11 cellular contexts compared by ENCODE assay signal in genomic region chr1:206924549-206925115, GRCh38. TPM values are rescaled to one million over a fixed set of nuclear protein-coding genes. Genes with fewer than 3 reads are reported as not detected.
DNase-seq lines count a peak whose midpoint lies in the region; ATAC-seq lines count a peak whose summit lies in the region.
"Had no signal": no experiment of that assay in that cellular context is flagged by ENCODE, and none has a peak within 500 bp of the region (broad histone marks: within the 10 kb centered on the region; RNA-seq: fewer than 3 reads in every experiment).

No MANE protein-coding gene starts in this region.

- H3K4me1 ChIP-seq in GM23248 (ENCODE audit: insufficient read depth): no peaks in the 10 kb centered on the region
- H3K4me1 ChIP-seq: esophagus muscularis mucosa had no signal

- H3K27me3 ChIP-seq in GM23248 (replicated peaks; ENCODE audit: insufficient read depth): no peaks in the 10 kb centered on the region
- H3K27me3 ChIP-seq: esophagus muscularis mucosa had no signal

- no peak overlapping the region for H3K27ac ChIP-seq in GM23248
- H3K27ac ChIP-seq: esophagus muscularis mucosa had no signal

- no peaks in the 10 kb centered on the region for H3K79me2 ChIP-seq in GM23248 (ENCODE audit: insufficient read depth)

- H3K9ac ChIP-seq in GM23248: no peak overlapping the region

- H3K36me3 Mint-ChIP-seq in T-cell: peaks cover 13% of the 10 kb centered on the region

- WGBS in GM23248 (ENCODE audit: low coverage in 1 of 2, low lambda C conversion rate in 2 of 2, missing lambda C conversion rate in 2 of 2), 2 experiments: 62 to 69% methylated on average over 9 to 10 of the region's 10 CpGs

- no peak overlapping the region for H2AFZ ChIP-seq in GM23248

- CTCF ChIA-PET in T-cell (lab: Charles Lee): interaction anchor here in 1 of 2 donors (0.6 to 4.6 kb wide), 5 partner anchors 9 to 885 kb away, joined by 3 to 33 read pairs (median 4); no protein-coding TSS in a partner anchor

- no peaks in the 10 kb centered on the region for H3F3A ChIP-seq in GM23248 (ENCODE audit: insufficient read depth)

- intact Hi-C loops in posterior vena cava (cut with DNase I): no loop called here

- DNase-seq in posterior vena cava (ENCODE audit: low spot score): peak; percentile 26
- no peak for DNase-seq in iPS-NIHi7 (ENCODE audit: extremely low spot score)
- no peak for DNase-seq in T-cell
- no peak for DNase-seq in globus pallidus (ENCODE audit: low spot score)
- DNase-seq in GM23248: no peak
- DNase-seq: NCI-H1436 had no signal

- POLR2A ChIA-PET in T-cell (lab: Charles Lee): interaction anchor here in 1 of 2 donors (0.6 kb wide), 1 partner anchor 303 kb away, joined by 3 read pairs; no protein-coding TSS in a partner anchor

- no peak overlapping the region for H3K4me3 Mint-ChIP-seq in T-cell

- H3K9me3 ChIP-seq in GM23248 (ENCODE audit: low read depth): no peaks in the 10 kb centered on the region
- H3K9me3 ChIP-seq: esophagus muscularis mucosa had no signal

- H3K9me3 Mint-ChIP-seq in T-cell: no peaks in the 10 kb centered on the region

- no peak overlapping the region for H3K4me3 ChIP-seq in GM23248
- H3K4me3 ChIP-seq: esophagus muscularis mucosa had no signal

- in situ Hi-C loops in GM23248 (cut with MboI): no loop called here

- no peaks in the 10 kb centered on the region for H3K9me2 ChIP-seq in GM23248 (ENCODE audit: insufficient read depth)

- H4K20me1 ChIP-seq in GM23248 (ENCODE audit: insufficient read depth): no peaks in the 10 kb centered on the region

- H3K4me1 Mint-ChIP-seq in T-cell: peaks cover 27 to 32% (median 30%) of the 10 kb centered on the region in 3 donors

- no peak overlapping the region for H3K4me2 ChIP-seq in GM23248 (ENCODE audit: unreplicated experiment)

- no peaks in the 10 kb centered on the region for H3K36me3 ChIP-seq in GM23248 (ENCODE audit: low read depth)
- H3K36me3 ChIP-seq: esophagus muscularis mucosa had no signal

- ATAC-seq in GM18858 (IDR thresholded peaks at IDR 0.05; ENCODE audit: unreplicated experiment): peak; percentile 14
- peak; percentile 11 for ATAC-seq in GM21619 (IDR thresholded peaks at IDR 0.05; ENCODE audit: unreplicated experiment)
- peak; percentile 3 for ATAC-seq in HG03457 (IDR thresholded peaks at IDR 0.05; ENCODE audit: unreplicated experiment)
- ATAC-seq in T-cell (replicated peaks in 1 of 4): no peak

- no peak overlapping the region for H3K27ac Mint-ChIP-seq in T-cell

- no peaks in the 10 kb centered on the region for H3K27me3 Mint-ChIP-seq in T-cell

RNA-seq across cellular contexts. Expression of gene FCMR, which starts 2.9 kb away (rescaled TPM):
- total RNA-seq in posterior vena cava (1 to 10 TPM; 1.4 to 3.3 TPM), T-cell (100 to 1,000 TPM; 275 to 576 (median 453) TPM)
- 1.2 TPM in 1 of 2 replicates, not detected in the other for total RNA-seq in GM23248 (2014; rRNA removed; shearing (Covaris generic))
- polyA plus RNA-seq in GM23248 (2016; fragmentation: Nextera tagmentation; extraction: Ambion mirVana): 0.94 and 2.3 TPM in 2 replicates

RNA-seq across cellular contexts. Expression of gene PIGR, which starts 21.6 kb away (rescaled TPM):
- total RNA-seq in posterior vena cava (under 1 TPM; 0.33 to 0.79 TPM), T-cell (1 to 10 TPM in 3 of 5 donors, not detected in 2; 2.7 to 6.7 (median 3.2) TPM)
- total RNA-seq in GM23248 (2014; rRNA removed; shearing (Covaris generic)): not detected in 2 replicates
- not detected in 2 replicates for polyA plus RNA-seq in GM23248 (2016; fragmentation: Nextera tagmentation; extraction: Ambion mirVana)
- total RNA-seq: T-helper 2 cell treated with Interferon-gamma antibody and Interleukin-4, amounts not matched to agents 100 ng/mL and 5 ng/mL, for 36 hours had no signal

RNA-seq across cellular contexts. Expression of gene IL24, which starts 27.4 kb away (rescaled TPM):
- total RNA-seq in posterior vena cava (not detected), T-cell (under 1 TPM in 2 of 5 donors, not detected in 3; 0.18 to 0.22 TPM)
- total RNA-seq in GM23248 (2014; rRNA removed; shearing (Covaris generic)): 2.4 TPM in 1 of 2 replicates, not detected in the other
- polyA plus RNA-seq in GM23248 (2016; fragmentation: Nextera tagmentation; extraction: Ambion mirVana): 0.49 and 0.52 TPM in 2 replicates

RNA-seq across cellular contexts. Expression of gene FCAMR, which starts 45.6 kb away (rescaled TPM):
- total RNA-seq in posterior vena cava (not detected), T-cell (not detected)
- not detected in 2 replicates for total RNA-seq in GM23248 (2014; rRNA removed; shearing (Covaris generic))
- not detected in 2 replicates for polyA plus RNA-seq in GM23248 (2016; fragmentation: Nextera tagmentation; extraction: Ambion mirVana)
- total RNA-seq: esophagus muscularis mucosa had no signal

RNA-seq across cellular contexts. Expression of gene IL20, which starts 59.2 kb away (rescaled TPM):
- not detected for total RNA-seq in posterior vena cava
- not detected for total RNA-seq in T-cell
- total RNA-seq in GM23248 (2014; rRNA removed; shearing (Covaris generic)): 0.25 TPM in 1 of 2 replicates, not detected in the other
- polyA plus RNA-seq in GM23248 (2016; fragmentation: Nextera tagmentation; extraction: Ambion mirVana): not detected in 2 replicates
- total RNA-seq: esophagus muscularis mucosa; T-helper 2 cell treated with Interferon-gamma antibody and Interleukin-4, amounts not matched to agents 100 ng/mL and 5 ng/mL, for 36 hours had no signal

Comparison
In these comparisons a context has a peak if more than half of its experiments do, and no peak if none do; other contexts are left out.
1. ATAC-seq: peak in GM18858 (single experiment), GM21619 (single experiment) and HG03457 (single experiment); none in T-cell (0 of 4).
2. RNA of gene FCMR, which starts 2.9 kb away (total RNA-seq): 275 to 576 TPM in T-cell; 1.4 to 3.3 TPM in posterior vena cava and 1.2 TPM in GM23248; every median in the first group is over 10 times any median in the second.